ENCODE assay signal across 1 cellular context in genomic region chr7:50728184-50728583, GRCh38.
TF ChIP-seq lines count a peak whose summit lies in the region.

No MANE protein-coding gene starts in this region.

TF ChIP-seq in K562, 482 proteins besides CTCF, POLR2A, EP300 and RAD21:
- TF ChIP-seq ATF3 (IDR thresholded peaks at IDR 0.05) (peak; percentile 80), ATF3 (CRISPR knock-in tag; conservative IDR thresholded peaks at IDR 0.05) (no peak), JUND (IDR thresholded peaks at IDR 0.05; ENCODE audit: borderline replicate concordance, low read depth, low read length) (peak; percentile 40; the same call in 1 of the 2 replicates), JUND (tag; IDR thresholded peaks at IDR 0.05; ENCODE audit: borderline replicate concordance, low read depth, low read length) (peak; percentile 41; the same call in 1 of the 3 replicates), TOE1 (IDR thresholded peaks at IDR 0.05; ENCODE audit: borderline replicate concordance) (no peak), TOE1 (CRISPR knock-in tag; IDR thresholded peaks at IDR 0.05; ENCODE audit: borderline replicate concordance, low read depth) (no peak), ATF7 (IDR thresholded peaks at IDR 0.05) (peak; percentile 45; the same call in 1 of the 2 replicates)
TF ChIP-seq in K562: peak in this region for 3.
